3 cellular contexts compared by ENCODE assay signal in the genomic region with DNA sequence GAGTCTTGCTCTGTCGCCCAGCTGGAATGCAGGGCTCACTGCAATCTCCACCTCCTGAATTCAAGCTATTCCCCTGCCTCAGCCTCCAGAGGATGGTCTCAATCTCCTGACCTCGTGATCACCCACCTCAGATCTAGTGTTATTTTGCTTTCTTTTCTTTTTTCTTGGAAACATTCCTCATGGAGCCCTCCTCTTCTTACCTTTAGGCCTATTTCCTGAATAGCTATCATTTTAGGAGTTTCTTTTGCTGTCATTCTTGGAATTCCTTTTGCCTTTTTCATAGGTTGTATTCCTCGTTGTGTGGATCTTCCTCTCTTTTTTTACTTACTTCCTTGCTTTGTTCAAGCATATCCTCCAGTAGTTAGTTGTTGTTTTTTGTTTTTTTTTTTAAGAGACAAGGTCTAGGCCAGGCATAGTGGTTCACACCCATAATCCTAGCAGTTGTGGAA.
TF ChIP-seq lines count a peak whose summit lies in the region.

No MANE protein-coding gene starts in this region.

TF ChIP-seq in GM23338, 12 proteins besides CTCF, POLR2A, EP300 and RAD21 (continued from another document):
- TF ChIP-seq ZNF462 (CRISPR knock-in tag; IDR thresholded peaks at IDR 0.05) = no peak
- TF ChIP-seq ETS1 (IDR thresholded peaks at IDR 0.05) = no peak
- no peak for TF ChIP-seq STAT1 (IDR thresholded peaks at IDR 0.05; ENCODE audit: unreplicated experiment)

TF ChIP-seq in SK-N-SH, 30 proteins besides CTCF, POLR2A, EP300 and RAD21 (continued from another document):
- TF ChIP-seq TEAD4 (IDR thresholded peaks at IDR 0.05; ENCODE audit: borderline replicate concordance, insufficient read depth) = peak; percentile 59; the same call in 1 of the 2 replicates
- peak; percentile 41; the same call in 1 of the 2 replicates for TF ChIP-seq FOSL2 (IDR thresholded peaks at IDR 0.05; ENCODE audit: borderline replicate concordance, low read depth)
- no peak for TF ChIP-seq GABPA (IDR thresholded peaks at IDR 0.05; ENCODE audit: low read depth)

TF ChIP-seq in HEK293T, 16 proteins besides CTCF, POLR2A, EP300 and RAD21 (continued from another document):
- TF ChIP-seq NFRKB (IDR thresholded peaks at IDR 0.05) (no peak), FOXM1 (IDR thresholded peaks at IDR 0.05; ENCODE audit: borderline replicate concordance) (no peak), TARDBP (IDR thresholded peaks at IDR 0.05) (no peak), FOXK2 (IDR thresholded peaks at IDR 0.05) (no peak)
